In genomic region chr18:24567199-24567598, GRCh38 we compare ENCODE assay signal across 17 cellular contexts.
DNase-seq lines count a peak whose midpoint lies in the region; ATAC-seq and TF ChIP-seq lines count a peak whose summit lies in the region.
"Had no signal": no experiment of that assay in that cellular context is flagged by ENCODE, and none has a peak within 500 bp of the region (broad histone marks: within the 10 kb centered on the region; RNA-seq: fewer than 3 reads in every experiment).

No MANE protein-coding gene starts in this region.

- no peak overlapping the region for H3K4me2 ChIP-seq in PC-3 (ENCODE audit: low read length)

- H3K4me3 Mint-ChIP-seq in Calu3 (ENCODE audit: low read depth, unreplicated experiment), result no peak overlapping the region
- H3K4me3 Mint-ChIP-seq: CD8-positive, alpha-beta memory T cell; central memory CD8-positive, alpha-beta T cell had no signal

- POLR2A ChIA-PET in BJ (lab: Charles Lee), result no interaction called here
- POLR2A ChIA-PET in PC-3 (lab: Charles Lee; ENCODE audit: unreplicated experiment), result no interaction called here

- no peaks in the 10 kb centered on the region for H3K9me3 Mint-ChIP-seq in Calu3 (ENCODE audit: low read depth, unreplicated experiment)
- H3K9me3 Mint-ChIP-seq: CD8-positive, alpha-beta memory T cell; central memory CD8-positive, alpha-beta T cell had no signal

- 77 to 81% methylated on average over 4 of the region's 4 CpGs for WGBS in heart right ventricle, 2 donors

- H3K9me2 ChIP-seq in PC-3 (replicated peaks; ENCODE audit: low read length), result no peaks in the 10 kb centered on the region

- BruUV-seq in PC-3 (replicated peaks; lab: Mats Ljungman, UMichigan) (no TSS peak), Calu3 (replicated peaks; lab: Mats Ljungman, UMichigan) (no TSS peak)

- intact Hi-C loops in PC-3 (cut with micrococcal nuclease), result no loop called here
- intact Hi-C loops in heart right ventricle (cut with DNase I), result no loop called here
- intact Hi-C loops in Calu3 (cut with micrococcal nuclease; ENCODE audit: unreplicated experiment), result no loop called here

- H3K9me3 ChIP-seq in PC-3 (ENCODE audit: low read length) (no peaks in the 10 kb centered on the region), heart right ventricle (no peaks in the 10 kb centered on the region)
- H3K9me3 ChIP-seq: pancreas, tibial nerve had no signal

- no peak for ATAC-seq in PC-3
- ATAC-seq in heart right ventricle, result no peak
- ATAC-seq: pancreas had no signal

- CTCF ChIA-PET in BJ (lab: Yijun Ruan, JAX), result no interaction called here
- CTCF ChIA-PET in PC-3 (lab: Charles Lee), result no interaction called here
- CTCF ChIA-PET in Calu3 (lab: Charles Lee), result no interaction called here

- H2AFZ ChIP-seq in PC-3 (ENCODE audit: low read length), result no peak overlapping the region

- no peaks in the 10 kb centered on the region for H4K20me1 ChIP-seq in PC-3 (ENCODE audit: low read length)

- no peak overlapping the region for H3K9ac ChIP-seq in PC-3 (ENCODE audit: low read length)

- H3K27me3 ChIP-seq in BJ (ENCODE audit: control insufficient read depth, insufficient read depth, low read length) (no peaks in the 10 kb centered on the region; the same call in 1 of the 2 replicates), PC-3 (ENCODE audit: low read length) (peaks cover 27% of the 10 kb centered on the region), heart right ventricle (peaks cover 0 to 6% (median 0%) of the 10 kb centered on the region in 7 donors)
- H3K27me3 ChIP-seq: pancreas, tibial nerve had no signal

- H3K36me3 Mint-ChIP-seq in Calu3 (ENCODE audit: insufficient read depth, unreplicated experiment), result no peaks in the 10 kb centered on the region
- H3K36me3 Mint-ChIP-seq: CD8-positive, alpha-beta memory T cell had no signal

- no peaks in the 10 kb centered on the region for H3K79me2 ChIP-seq in PC-3 (ENCODE audit: low read length)

- H3K4me1 ChIP-seq in PC-3 (ENCODE audit: insufficient read depth, low read length) (no peaks in the 10 kb centered on the region), heart right ventricle (no peaks in the 10 kb centered on the region)
- H3K4me1 ChIP-seq: pancreas, tibial nerve had no signal

- TF ChIP-seq CTCF in BJ (IDR thresholded peaks at IDR 0.05; ENCODE audit: insufficient read depth, low read depth, low read length) (no peak), PC-3 (conservative IDR thresholded peaks at IDR 0.05; ENCODE audit: low read depth, low read length) (no peak), heart right ventricle (IDR thresholded peaks at IDR 0.05) (no peak), Calu3 (IDR thresholded peaks at IDR 0.05; ENCODE audit: unreplicated experiment) (no peak)

- no peaks in the 10 kb centered on the region for H3K36me3 ChIP-seq in BJ (ENCODE audit: control insufficient read depth, insufficient read depth, low read length)
- no peaks in the 10 kb centered on the region for H3K36me3 ChIP-seq in PC-3 (ENCODE audit: low read depth, low read length)
- no peaks in the 10 kb centered on the region for H3K36me3 ChIP-seq in heart right ventricle
- H3K36me3 ChIP-seq: pancreas, tibial nerve had no signal

- H3K27me3 Mint-ChIP-seq in Calu3 (ENCODE audit: unreplicated experiment), result peaks cover 59% of the 10 kb centered on the region
- H3K27me3 Mint-ChIP-seq: central memory CD8-positive, alpha-beta T cell had no signal

- H3K27ac Mint-ChIP-seq in Calu3 (ENCODE audit: unreplicated experiment), result no peak overlapping the region

- no peaks in the 10 kb centered on the region for H3F3A ChIP-seq in PC-3 (ENCODE audit: low read length, unreplicated experiment)

- H3K27ac ChIP-seq in PC-3 (ENCODE audit: low read length), result no peak overlapping the region
- H3K27ac ChIP-seq in heart right ventricle, result no peak overlapping the region
- H3K27ac ChIP-seq: pancreas, tibial nerve had no signal

- no peak overlapping the region for H3K4me3 ChIP-seq in BJ (ENCODE audit: low read depth, low read length)
- no peak overlapping the region for H3K4me3 ChIP-seq in PC-3 (ENCODE audit: low read length)
- H3K4me3 ChIP-seq in heart right ventricle, result no peak overlapping the region
- H3K4me3 ChIP-seq: pancreas, tibial nerve had no signal

- no peaks in the 10 kb centered on the region for H3K4me1 Mint-ChIP-seq in Calu3 (ENCODE audit: low read depth, unreplicated experiment)
- H3K4me1 Mint-ChIP-seq: CD8-positive, alpha-beta memory T cell; central memory CD8-positive, alpha-beta T cell had no signal

- DNase-seq in BJ (ENCODE audit: low read depth) (peak; percentile 19), ELF-1 (ENCODE audit: low read depth, low spot score) (peak; percentile 73), PC-3 (peak; percentile 31), iPS-NIHi7 (ENCODE audit: extremely low spot score) (peak; percentile 35), heart right ventricle (no peak), NCI-H1417 (lab: John Stamatoyannopoulos, UW) (no peak), Calu3 (no peak)
- DNase-seq: activated CD8-positive, alpha-beta memory T cell treated with anti-CD3 and anti-CD28 coated beads for 24 hours; activated naive CD4-positive, alpha-beta T cell treated with Interleukin-2 at 50 U/mL for 16 hours; CD8-positive, alpha-beta memory T cell; erythroblast; midbrain; NCI-H1048; pancreas; T-helper 9 cell had no signal

Comparison
In these comparisons a context has a peak if more than half of its experiments do, and no peak if none do; other contexts are left out.
1. DNase-seq: peak in BJ (single experiment), ELF-1 (single experiment), PC-3 (single experiment) and iPS-NIHi7 (single experiment); none in heart right ventricle (0 of 2), NCI-H1417 (0 of 3) and Calu3 (single experiment).